ENCODE assay signal across 8 cellular contexts in genomic region chrX:65706041-65706828, GRCh38. TPM values are rescaled to one million over a fixed set of nuclear protein-coding genes. Genes with fewer than 3 reads are reported as not detected.
A peak's percentile ranks its signal among the peaks of the same experiment; 100 is the strongest.
DNase-seq lines count a peak whose midpoint lies in the region; ATAC-seq and TF ChIP-seq lines count a peak whose summit lies in the region.

No MANE protein-coding gene starts in this region.

- peaks cover 18% of the 10 kb centered on the region for H3K36me3 Mint-ChIP-seq in central memory CD8-positive, alpha-beta T cell (ENCODE audit: insufficient read depth)
- no peaks in the 10 kb centered on the region for H3K36me3 Mint-ChIP-seq in glutamatergic neuron (ENCODE audit: unreplicated experiment)

- H3K4me3 Mint-ChIP-seq in central memory CD8-positive, alpha-beta T cell, result peak overlapping the region; percentile 65
- no peak overlapping the region for H3K4me3 Mint-ChIP-seq in glutamatergic neuron (ENCODE audit: unreplicated experiment)

- no peaks in the 10 kb centered on the region for H3K27me3 Mint-ChIP-seq in central memory CD8-positive, alpha-beta T cell
- H3K27me3 Mint-ChIP-seq in glutamatergic neuron (ENCODE audit: unreplicated experiment), result no peaks in the 10 kb centered on the region

- peaks cover 53% of the 10 kb centered on the region for H3K4me1 Mint-ChIP-seq in central memory CD8-positive, alpha-beta T cell
- peaks cover 4% of the 10 kb centered on the region for H3K4me1 Mint-ChIP-seq in glutamatergic neuron (ENCODE audit: low read depth, unreplicated experiment)

- DNase-seq in EL (peak; percentile 94), myocyte (ENCODE audit: low read depth) (peak; percentile 90), AML-193 (lab: John Stamatoyannopoulos, UW) (no peak), NCI-H526 (lab: John Stamatoyannopoulos, UW) (no peak), glutamatergic neuron (no peak)
- DNase-seq in central memory CD8-positive, alpha-beta T cell (ENCODE audit: low spot score in 2 of 2), result no peak

- TF ChIP-seq CTCF in glutamatergic neuron (IDR thresholded peaks at IDR 0.05; ENCODE audit: partially characterized antibody, unreplicated experiment), result no peak

- H3K9me3 Mint-ChIP-seq in central memory CD8-positive, alpha-beta T cell, result no peaks in the 10 kb centered on the region
- peaks cover 2% of the 10 kb centered on the region for H3K9me3 Mint-ChIP-seq in glutamatergic neuron (ENCODE audit: unreplicated experiment)

- ATAC-seq in HG02571 (IDR thresholded peaks at IDR 0.05; ENCODE audit: unreplicated experiment) (peak; percentile 74), SK-N-SH treated with all-trans-retinoic acid at 6 μM for 48 hours (peak; percentile 58)
- peak; percentile 50 for ATAC-seq in central memory CD8-positive, alpha-beta T cell (replicated peaks; ENCODE audit: extremely low read depth, poor library complexity, severe bottlenecking)

- peak overlapping the region; percentile 65 for H3K27ac Mint-ChIP-seq in central memory CD8-positive, alpha-beta T cell (ENCODE audit: low read depth)
- no peak overlapping the region for H3K27ac Mint-ChIP-seq in glutamatergic neuron (ENCODE audit: unreplicated experiment)

TF ChIP-seq in SK-N-SH treated with all-trans-retinoic acid at 6 μM for 48 hours, 23 proteins besides CTCF, POLR2A, EP300 and RAD21:
- TF ChIP-seq SNAI2 (CRISPR knock-in tag; IDR thresholded peaks at IDR 0.05), result no peak
- TF ChIP-seq RARB (CRISPR knock-in tag; IDR thresholded peaks at IDR 0.05), result no peak
- no peak for TF ChIP-seq TOX (CRISPR knock-in tag; IDR thresholded peaks at IDR 0.05; ENCODE audit: borderline replicate concordance)
- no peak for TF ChIP-seq BACH2 (CRISPR knock-in tag; IDR thresholded peaks at IDR 0.05; ENCODE audit: borderline replicate concordance)
- TF ChIP-seq CSRNP3 (CRISPR knock-in tag; IDR thresholded peaks at IDR 0.05), result no peak
- no peak for TF ChIP-seq ZFP30 (CRISPR knock-in tag; IDR thresholded peaks at IDR 0.05)

RNA-seq across cellular contexts. Expression of gene MSN, which starts 38.8 kb away (rescaled TPM):
- 175 and 207 TPM in 2 replicates for total RNA-seq in myocyte
- 306 TPM for polyA plus RNA-seq in myocyte (2012)
- total RNA-seq in glutamatergic neuron (ENCODE audit: unreplicated experiment), result 72.3 TPM

Comparison
In these comparisons a context has a peak if more than half of its experiments do, and no peak if none do; other contexts are left out.
1. DNase-seq: peak in EL (single experiment) and myocyte (single experiment); none in central memory CD8-positive, alpha-beta T cell (0 of 2), AML-193 (0 of 2), NCI-H526 (0 of 2) and glutamatergic neuron (single experiment).
2. Peak in every context shown above with its lines, with median percentiles within 50 percentile points of each other: ATAC-seq.